In the genomic region with DNA sequence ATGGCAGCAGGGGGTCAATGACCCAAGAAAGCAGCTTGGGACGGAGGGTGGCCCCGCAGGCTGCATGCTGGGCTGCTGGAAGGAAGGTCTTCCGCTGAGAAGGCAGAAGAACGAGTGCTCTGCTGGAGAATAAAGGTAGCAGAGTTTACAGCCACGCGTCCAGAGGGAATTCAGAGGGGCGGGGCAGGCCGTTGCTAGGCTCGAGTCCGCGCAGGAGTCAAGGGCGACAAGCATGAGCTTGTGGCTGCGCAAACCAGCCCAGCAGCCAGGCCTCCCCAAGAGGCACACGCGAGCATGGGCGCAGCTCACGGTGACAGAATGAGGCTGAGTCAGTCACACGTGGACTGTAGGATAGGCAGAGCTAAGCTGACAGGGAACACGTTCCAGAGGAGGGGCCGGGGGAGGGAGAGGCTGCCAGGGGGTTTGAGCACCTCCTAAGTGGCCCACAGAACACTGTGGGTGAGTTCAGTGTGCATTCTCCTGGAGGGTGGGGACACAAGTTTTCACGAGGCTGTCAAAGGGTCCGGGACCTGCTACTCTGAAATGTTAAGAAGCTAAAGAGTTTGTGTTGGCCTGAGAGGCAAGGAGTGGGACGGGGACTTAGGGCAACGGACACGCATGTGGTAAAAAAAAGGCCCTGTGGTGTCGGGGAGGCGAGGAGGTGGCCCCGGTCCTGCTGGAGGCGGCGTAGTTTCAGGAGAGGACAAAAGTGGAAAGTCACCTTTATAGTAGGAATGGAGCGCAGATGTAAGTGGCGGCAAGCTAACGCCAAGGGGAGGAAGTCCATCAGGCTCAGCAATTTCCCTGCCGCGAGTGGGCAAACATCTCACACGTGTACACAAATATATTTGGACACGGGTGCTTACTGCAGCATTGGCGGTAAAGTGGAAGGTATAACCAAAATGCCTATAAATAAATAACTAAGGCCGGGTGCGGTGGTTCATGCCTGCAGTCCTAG, we compare ENCODE assay signal across 1 cellular context.
TF ChIP-seq lines count a peak whose summit lies in the region.

No MANE protein-coding gene starts in this region.

TF ChIP-seq in K562, 482 proteins besides CTCF, POLR2A, EP300 and RAD21 (continued from another document):
- TF ChIP-seq, protein P1, sequence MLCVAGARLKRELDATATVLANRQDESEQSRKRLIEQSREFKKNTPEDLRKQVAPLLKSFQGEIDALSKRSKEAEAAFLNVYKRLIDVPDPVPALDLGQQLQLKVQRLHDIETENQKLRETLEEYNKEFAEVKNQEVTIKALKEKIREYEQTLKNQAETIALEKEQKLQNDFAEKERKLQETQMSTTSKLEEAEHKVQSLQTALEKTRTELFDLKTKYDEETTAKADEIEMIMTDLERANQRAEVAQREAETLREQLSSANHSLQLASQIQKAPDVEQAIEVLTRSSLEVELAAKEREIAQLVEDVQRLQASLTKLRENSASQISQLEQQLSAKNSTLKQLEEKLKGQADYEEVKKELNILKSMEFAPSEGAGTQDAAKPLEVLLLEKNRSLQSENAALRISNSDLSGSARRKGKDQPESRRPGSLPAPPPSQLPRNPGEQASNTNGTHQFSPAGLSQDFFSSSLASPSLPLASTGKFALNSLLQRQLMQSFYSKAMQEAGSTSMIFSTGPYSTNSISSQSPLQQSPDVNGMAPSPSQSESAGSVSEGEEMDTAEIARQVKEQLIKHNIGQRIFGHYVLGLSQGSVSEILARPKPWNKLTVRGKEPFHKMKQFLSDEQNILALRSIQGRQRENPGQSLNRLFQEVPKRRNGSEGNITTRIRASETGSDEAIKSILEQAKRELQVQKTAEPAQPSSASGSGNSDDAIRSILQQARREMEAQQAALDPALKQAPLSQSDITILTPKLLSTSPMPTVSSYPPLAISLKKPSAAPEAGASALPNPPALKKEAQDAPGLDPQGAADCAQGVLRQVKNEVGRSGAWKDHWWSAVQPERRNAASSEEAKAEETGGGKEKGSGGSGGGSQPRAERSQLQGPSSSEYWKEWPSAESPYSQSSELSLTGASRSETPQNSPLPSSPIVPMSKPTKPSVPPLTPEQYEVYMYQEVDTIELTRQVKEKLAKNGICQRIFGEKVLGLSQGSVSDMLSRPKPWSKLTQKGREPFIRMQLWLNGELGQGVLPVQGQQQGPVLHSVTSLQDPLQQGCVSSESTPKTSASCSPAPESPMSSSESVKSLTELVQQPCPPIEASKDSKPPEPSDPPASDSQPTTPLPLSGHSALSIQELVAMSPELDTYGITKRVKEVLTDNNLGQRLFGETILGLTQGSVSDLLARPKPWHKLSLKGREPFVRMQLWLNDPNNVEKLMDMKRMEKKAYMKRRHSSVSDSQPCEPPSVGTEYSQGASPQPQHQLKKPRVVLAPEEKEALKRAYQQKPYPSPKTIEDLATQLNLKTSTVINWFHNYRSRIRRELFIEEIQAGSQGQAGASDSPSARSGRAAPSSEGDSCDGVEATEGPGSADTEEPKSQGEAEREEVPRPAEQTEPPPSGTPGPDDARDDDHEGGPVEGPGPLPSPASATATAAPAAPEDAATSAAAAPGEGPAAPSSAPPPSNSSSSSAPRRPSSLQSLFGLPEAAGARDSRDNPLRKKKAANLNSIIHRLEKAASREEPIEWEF (CRISPR knock-in tag; IDR thresholded peaks at IDR 0.05), result no peak
- TF ChIP-seq, protein P2, sequence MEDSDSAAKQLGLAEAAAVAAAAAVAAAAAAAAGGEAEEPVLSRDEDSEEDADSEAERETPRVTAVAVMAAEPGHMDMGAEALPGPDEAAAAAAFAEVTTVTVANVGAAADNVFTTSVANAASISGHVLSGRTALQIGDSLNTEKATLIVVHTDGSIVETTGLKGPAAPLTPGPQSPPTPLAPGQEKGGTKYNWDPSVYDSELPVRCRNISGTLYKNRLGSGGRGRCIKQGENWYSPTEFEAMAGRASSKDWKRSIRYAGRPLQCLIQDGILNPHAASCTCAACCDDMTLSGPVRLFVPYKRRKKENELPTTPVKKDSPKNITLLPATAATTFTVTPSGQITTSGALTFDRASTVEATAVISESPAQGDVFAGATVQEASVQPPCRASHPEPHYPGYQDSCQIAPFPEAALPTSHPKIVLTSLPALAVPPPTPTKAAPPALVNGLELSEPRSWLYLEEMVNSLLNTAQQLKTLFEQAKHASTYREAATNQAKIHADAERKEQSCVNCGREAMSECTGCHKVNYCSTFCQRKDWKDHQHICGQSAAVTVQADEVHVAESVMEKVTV (CRISPR knock-in tag; IDR thresholded peaks at IDR 0.05), result no peak
- TF ChIP-seq NFE2 (IDR thresholded peaks at IDR 0.05; ENCODE audit: low read depth) (no peak), CHD1 (IDR thresholded peaks at IDR 0.05; ENCODE audit: low read length) (no peak)
- TF ChIP-seq, protein P3, sequence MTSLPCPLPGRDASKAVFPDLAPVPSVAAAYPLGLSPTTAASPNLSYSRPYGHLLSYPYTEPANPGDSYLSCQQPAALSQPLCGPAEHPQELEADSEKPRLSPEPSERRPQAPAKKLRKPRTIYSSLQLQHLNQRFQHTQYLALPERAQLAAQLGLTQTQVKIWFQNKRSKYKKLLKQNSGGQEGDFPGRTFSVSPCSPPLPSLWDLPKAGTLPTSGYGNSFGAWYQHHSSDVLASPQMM (CRISPR knock-in tag; IDR thresholded peaks at IDR 0.05), result no peak
- TF ChIP-seq, protein P4, sequence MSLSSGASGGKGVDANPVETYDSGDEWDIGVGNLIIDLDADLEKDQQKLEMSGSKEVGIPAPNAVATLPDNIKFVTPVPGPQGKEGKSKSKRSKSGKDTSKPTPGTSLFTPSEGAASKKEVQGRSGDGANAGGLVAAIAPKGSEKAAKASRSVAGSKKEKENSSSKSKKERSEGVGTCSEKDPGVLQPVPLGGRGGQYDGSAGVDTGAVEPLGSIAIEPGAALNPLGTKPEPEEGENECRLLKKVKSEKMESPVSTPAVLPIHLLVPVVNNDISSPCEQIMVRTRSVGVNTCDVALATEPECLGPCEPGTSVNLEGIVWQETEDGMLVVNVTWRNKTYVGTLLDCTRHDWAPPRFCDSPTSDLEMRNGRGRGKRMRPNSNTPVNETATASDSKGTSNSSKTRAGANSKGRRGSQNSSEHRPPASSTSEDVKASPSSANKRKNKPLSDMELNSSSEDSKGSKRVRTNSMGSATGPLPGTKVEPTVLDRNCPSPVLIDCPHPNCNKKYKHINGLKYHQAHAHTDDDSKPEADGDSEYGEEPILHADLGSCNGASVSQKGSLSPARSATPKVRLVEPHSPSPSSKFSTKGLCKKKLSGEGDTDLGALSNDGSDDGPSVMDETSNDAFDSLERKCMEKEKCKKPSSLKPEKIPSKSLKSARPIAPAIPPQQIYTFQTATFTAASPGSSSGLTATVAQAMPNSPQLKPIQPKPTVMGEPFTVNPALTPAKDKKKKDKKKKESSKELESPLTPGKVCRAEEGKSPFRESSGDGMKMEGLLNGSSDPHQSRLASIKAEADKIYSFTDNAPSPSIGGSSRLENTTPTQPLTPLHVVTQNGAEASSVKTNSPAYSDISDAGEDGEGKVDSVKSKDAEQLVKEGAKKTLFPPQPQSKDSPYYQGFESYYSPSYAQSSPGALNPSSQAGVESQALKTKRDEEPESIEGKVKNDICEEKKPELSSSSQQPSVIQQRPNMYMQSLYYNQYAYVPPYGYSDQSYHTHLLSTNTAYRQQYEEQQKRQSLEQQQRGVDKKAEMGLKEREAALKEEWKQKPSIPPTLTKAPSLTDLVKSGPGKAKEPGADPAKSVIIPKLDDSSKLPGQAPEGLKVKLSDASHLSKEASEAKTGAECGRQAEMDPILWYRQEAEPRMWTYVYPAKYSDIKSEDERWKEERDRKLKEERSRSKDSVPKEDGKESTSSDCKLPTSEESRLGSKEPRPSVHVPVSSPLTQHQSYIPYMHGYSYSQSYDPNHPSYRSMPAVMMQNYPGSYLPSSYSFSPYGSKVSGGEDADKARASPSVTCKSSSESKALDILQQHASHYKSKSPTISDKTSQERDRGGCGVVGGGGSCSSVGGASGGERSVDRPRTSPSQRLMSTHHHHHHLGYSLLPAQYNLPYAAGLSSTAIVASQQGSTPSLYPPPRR (CRISPR knock-in tag; IDR thresholded peaks at IDR 0.05; ENCODE audit: borderline replicate concordance), result no peak
TF ChIP-seq in K562: peak in this region for 83.
